8 cellular contexts compared by ENCODE assay signal in genomic region chr4:77308843-77309242, GRCh38.
DNase-seq lines count a peak whose midpoint lies in the region; TF ChIP-seq lines count a peak whose summit lies in the region.

No MANE protein-coding gene starts in this region.

- no peak overlapping the region for H2AFZ ChIP-seq in osteoblast (ENCODE audit: low read length)

- peak; percentile 25 for DNase-seq in A673 (ENCODE audit: low spot score)
- DNase-seq in GM12864 (ENCODE audit: low read depth): no peak
- DNase-seq in NB4 (ENCODE audit: low read depth): peak; percentile 43
- DNase-seq in osteoblast (ENCODE audit: insufficient read length, low spot score, missing footprints): peak; percentile 52
- no peak for DNase-seq in UCSD-AML1 (lab: John Stamatoyannopoulos, UW; ENCODE audit: unreplicated experiment)
- DNase-seq in activated naive CD4-positive, alpha-beta T cell treated with anti-CD3 and anti-CD28 coated beads for 36 hours: no peak
- no peak for DNase-seq in ovary

- POLR2A ChIA-PET in A673 (lab: Charles Lee; ENCODE audit: low non-redundant PET): no interaction called here

- TF ChIP-seq EP300 in ovary (IDR thresholded peaks at IDR 0.05): no peak

- no peaks in the 10 kb centered on the region for H3K36me3 ChIP-seq in A673 (ENCODE audit: insufficient read depth, low read length, poor library complexity, severe bottlenecking)
- no peaks in the 10 kb centered on the region for H3K36me3 ChIP-seq in osteoblast (ENCODE audit: insufficient read depth, low read length)
- H3K36me3 ChIP-seq in ovary: no peaks in the 10 kb centered on the region

- WGBS in ovary, 3 donors: 25 to 49% (median 35%) methylated on average over 1 of the region's 1 CpG

- H3K27ac ChIP-seq in A673 (ENCODE audit: low read depth, low read length, poor library complexity, severe bottlenecking) (no peak overlapping the region), osteoblast (ENCODE audit: low read depth, low read length) (no peak overlapping the region), ovary (no peak overlapping the region)

- H3K9me3 Mint-ChIP-seq in brain: peaks cover 0 to 4% (median 0%) of the 10 kb centered on the region in 5 experiments
- H3K9me3 Mint-ChIP-seq in activated naive CD4-positive, alpha-beta T cell treated with anti-CD3 and anti-CD28 coated beads for 36 hours: no peaks in the 10 kb centered on the region

- H3K4me3 ChIP-seq in A673 (ENCODE audit: low read depth, low read length, poor library complexity, severe bottlenecking) (no peak overlapping the region), GM12864 (ENCODE audit: low read depth, low read length) (no peak overlapping the region), NB4 (ENCODE audit: low read depth, low read length) (no peak overlapping the region), osteoblast (ENCODE audit: insufficient read depth, low read length) (no peak overlapping the region), ovary (no peak overlapping the region)

- no peaks in the 10 kb centered on the region for H4K20me1 ChIP-seq in osteoblast (ENCODE audit: insufficient read depth, low read length)

- H3K4me2 ChIP-seq in osteoblast (ENCODE audit: insufficient read depth, low read length): no peak overlapping the region

- no peaks in the 10 kb centered on the region for H3K4me1 Mint-ChIP-seq in brain
- no peaks in the 10 kb centered on the region for H3K4me1 Mint-ChIP-seq in activated naive CD4-positive, alpha-beta T cell treated with anti-CD3 and anti-CD28 coated beads for 36 hours (ENCODE audit: low read depth)

- no peak overlapping the region for H3K27ac Mint-ChIP-seq in brain
- H3K27ac Mint-ChIP-seq in activated naive CD4-positive, alpha-beta T cell treated with anti-CD3 and anti-CD28 coated beads for 36 hours: no peak overlapping the region

- peaks cover 8% of the 10 kb centered on the region for H3K27me3 Mint-ChIP-seq in brain
- H3K27me3 Mint-ChIP-seq in activated naive CD4-positive, alpha-beta T cell treated with anti-CD3 and anti-CD28 coated beads for 36 hours (ENCODE audit: low read depth): peaks cover 5% of the 10 kb centered on the region

- no peaks in the 10 kb centered on the region for H3K4me1 ChIP-seq in A673 (ENCODE audit: insufficient read depth, low read length, poor library complexity, severe bottlenecking)
- no peaks in the 10 kb centered on the region for H3K4me1 ChIP-seq in osteoblast (ENCODE audit: insufficient read depth, low read length)
- H3K4me1 ChIP-seq in ovary (ENCODE audit: insufficient read depth): no peaks in the 10 kb centered on the region

- CTCF ChIA-PET in A673 (lab: Charles Lee): interaction anchor here (0.6 kb wide), 2 partner anchors 70 to 71 kb away, joined by 3 to 4 read pairs; no protein-coding TSS in a partner anchor
- CTCF ChIA-PET in activated naive CD4-positive, alpha-beta T cell treated with anti-CD3 and anti-CD28 coated beads for 36 hours (lab: Charles Lee): interaction anchor here (0.7 to 1.3 kb wide), 3 partner anchors 81 to 263 kb away, joined by 3 to 4 read pairs (median 3); no protein-coding TSS in a partner anchor

- H3K9me3 ChIP-seq in A673 (ENCODE audit: low read depth, low read length, poor library complexity, severe bottlenecking): no peaks in the 10 kb centered on the region
- no peaks in the 10 kb centered on the region for H3K9me3 ChIP-seq in osteoblast (ENCODE audit: low read depth, low read length)
- peaks cover 0 to 2% of the 10 kb centered on the region in 2 donors for H3K9me3 ChIP-seq in ovary

- H3K36me3 Mint-ChIP-seq in brain: no peaks in the 10 kb centered on the region
- no peaks in the 10 kb centered on the region for H3K36me3 Mint-ChIP-seq in activated naive CD4-positive, alpha-beta T cell treated with anti-CD3 and anti-CD28 coated beads for 36 hours (ENCODE audit: low read depth)

- no peak for TF ChIP-seq POLR2A in NB4 (IDR thresholded peaks at IDR 0.05; ENCODE audit: extremely low read depth, insufficient read length)
- TF ChIP-seq POLR2A in ovary (IDR thresholded peaks at IDR 0.05): no peak

- TF ChIP-seq CTCF in A673 (conservative IDR thresholded peaks at IDR 0.05; ENCODE audit: low read depth, low read length): peak; percentile 44
- TF ChIP-seq CTCF in GM12864 (IDR thresholded peaks at IDR 0.05; ENCODE audit: low read depth, low read length, missing control alignments): peak; percentile 44
- TF ChIP-seq CTCF in NB4 (IDR thresholded peaks at IDR 0.05; ENCODE audit: low read depth, low read length): peak; percentile 41
- peak; percentile 46 to 55 for TF ChIP-seq CTCF in brain (conservative IDR thresholded peaks at IDR 0.05)
- TF ChIP-seq CTCF in osteoblast (IDR thresholded peaks at IDR 0.05; ENCODE audit: extremely low read depth, low read depth, low read length): peak; percentile 57
- no peak for TF ChIP-seq CTCF in ovary (IDR thresholded peaks at IDR 0.05)

- no peak overlapping the region for H3K4me3 Mint-ChIP-seq in brain
- no peak overlapping the region for H3K4me3 Mint-ChIP-seq in activated naive CD4-positive, alpha-beta T cell treated with anti-CD3 and anti-CD28 coated beads for 36 hours

- intact Hi-C loops in A673 (cut with micrococcal nuclease; ENCODE audit: unreplicated experiment): loop anchor here (5.0 kb wide), 1 partner anchor 67 kb away; no protein-coding TSS in a partner anchor
- intact Hi-C loops in activated naive CD4-positive, alpha-beta T cell treated with anti-CD3 and anti-CD28 coated beads for 36 hours (cut with micrococcal nuclease): loop anchor here (1.0 kb wide), 2 partner anchors 69 to 214 kb away; no protein-coding TSS in a partner anchor
- intact Hi-C loops in ovary (cut with DNase I): loop anchor here in 1 of 4 donors (5.0 kb wide), 1 partner anchor 437 kb away; no protein-coding TSS in a partner anchor

- no peaks in the 10 kb centered on the region for H3K79me2 ChIP-seq in osteoblast (ENCODE audit: insufficient read depth, low read length)

- H3K27me3 ChIP-seq in A673 (replicated peaks; ENCODE audit: insufficient read depth, low read depth, low read length, poor library complexity): no peaks in the 10 kb centered on the region
- peaks cover 21% of the 10 kb centered on the region for H3K27me3 ChIP-seq in osteoblast (ENCODE audit: insufficient read depth, low read length)
- H3K27me3 ChIP-seq in ovary: no peaks in the 10 kb centered on the region

- no TSS peak for BruUV-seq in A673 (replicated peaks; lab: Mats Ljungman, UMichigan)

Comparison
In these comparisons a context has a peak if more than half of its experiments do, and no peak if none do; other contexts are left out.
1. DNase-seq: peak in A673 (single experiment), NB4 (single experiment) and osteoblast (single experiment); none in GM12864 (single experiment), UCSD-AML1 (single experiment), activated naive CD4-positive, alpha-beta T cell treated with anti-CD3 and anti-CD28 coated beads for 36 hours (single experiment) and ovary (0 of 5).
2. CTCF ChIP-seq: peak in A673 (single experiment), GM12864 (single experiment), NB4 (single experiment), brain (2 of 2) and osteoblast (single experiment); none in ovary (0 of 3).